Comparison of ENCODE assay signal across 15 cellular contexts in the genomic region with DNA sequence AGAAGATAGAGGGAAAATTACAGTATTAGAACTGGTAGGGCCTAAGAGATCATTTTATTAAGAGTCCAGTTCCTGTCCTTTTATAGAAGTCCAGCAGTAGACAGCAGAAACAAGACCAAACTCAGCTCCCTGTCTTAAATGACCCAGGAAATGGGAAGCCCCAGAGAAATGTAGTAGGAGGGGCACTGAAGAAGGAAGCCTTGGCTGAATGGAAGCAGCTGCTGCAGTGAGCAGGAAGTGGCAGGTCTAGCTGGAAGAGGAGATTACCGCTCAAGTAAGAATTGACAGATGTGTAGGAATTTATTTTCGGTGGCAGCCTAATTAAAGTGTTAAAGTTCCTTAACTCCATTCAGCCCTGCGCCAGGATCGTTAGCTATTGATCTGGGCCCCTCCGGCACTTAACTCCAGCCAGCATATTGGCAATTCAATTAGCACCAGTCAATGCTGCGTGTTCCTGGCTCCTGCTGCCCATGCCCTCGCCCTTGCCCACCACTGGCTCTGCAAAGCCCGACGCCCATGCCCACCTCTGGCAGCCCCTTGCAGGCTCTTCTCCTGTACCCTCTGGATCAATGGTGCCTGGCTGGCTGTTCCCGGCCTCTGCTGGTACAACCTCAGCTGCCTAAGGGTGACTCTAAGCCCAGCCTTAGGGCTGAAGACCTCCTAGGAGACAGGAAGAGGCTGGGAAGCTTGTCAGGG. TPM values are rescaled to one million over a fixed set of nuclear protein-coding genes. Genes with fewer than 3 reads are reported as not detected.
DNase-seq lines count a peak whose midpoint lies in the region; FAIRE-seq and TF ChIP-seq lines count a peak whose summit lies in the region.
"Had no signal": no experiment of that assay in that cellular context is flagged by ENCODE, and none has a peak within 500 bp of the region (broad histone marks: within the 10 kb centered on the region; RNA-seq: fewer than 3 reads in every experiment).

No MANE protein-coding gene starts in this region.

- H3K9ac ChIP-seq in Loucy (ENCODE audit: low read depth, low read length, poor library complexity, severe bottlenecking): peak overlapping the region; percentile 19
- H3K9ac ChIP-seq in astrocyte (ENCODE audit: low read length): no peak overlapping the region
- no peak overlapping the region for H3K9ac ChIP-seq in neural progenitor cell

- no peaks in the 10 kb centered on the region for H4K20me1 ChIP-seq in Loucy (ENCODE audit: insufficient read depth, low read length, poor library complexity, severe bottlenecking)
- H4K20me1 ChIP-seq in astrocyte (ENCODE audit: insufficient read depth, low read length): no peaks in the 10 kb centered on the region
- no peaks in the 10 kb centered on the region for H4K20me1 ChIP-seq in neural progenitor cell (ENCODE audit: low read depth)

- peaks cover 9% of the 10 kb centered on the region for H3K4me1 Mint-ChIP-seq in astrocyte (ENCODE audit: low read depth, unreplicated experiment)
- H3K4me1 Mint-ChIP-seq in neural progenitor cell: peaks cover 8% of the 10 kb centered on the region

- H3F3A ChIP-seq in Loucy (ENCODE audit: low read depth) (no peaks in the 10 kb centered on the region), neural progenitor cell (ENCODE audit: low read depth) (no peaks in the 10 kb centered on the region)

- H3K4me3 Mint-ChIP-seq in astrocyte (ENCODE audit: unreplicated experiment) (peak overlapping the region; percentile 50), neural progenitor cell (no peak overlapping the region)

- H2AFZ ChIP-seq in Loucy (ENCODE audit: low read length): peak overlapping the region; percentile 50
- no peak overlapping the region for H2AFZ ChIP-seq in astrocyte (ENCODE audit: low read depth, low read length)
- H2AFZ ChIP-seq in neural progenitor cell (replicated peaks): no peak overlapping the region

- no peaks in the 10 kb centered on the region for H3K9me2 ChIP-seq in Loucy (replicated peaks; ENCODE audit: low read depth, low read length)

- no peaks in the 10 kb centered on the region for H3K9me3 ChIP-seq in Loucy (ENCODE audit: insufficient read depth, low read depth, low read length)
- no peaks in the 10 kb centered on the region for H3K9me3 ChIP-seq in astrocyte (ENCODE audit: insufficient read depth, low read depth, low read length)
- no peaks in the 10 kb centered on the region for H3K9me3 ChIP-seq in neural progenitor cell (ENCODE audit: low read depth)
- H3K9me3 ChIP-seq: SJSA1, tibial nerve had no signal

- TF ChIP-seq CTCF in Loucy (conservative IDR thresholded peaks at IDR 0.05; ENCODE audit: low read length): no peak
- no peak for TF ChIP-seq CTCF in astrocyte (IDR thresholded peaks at IDR 0.05; ENCODE audit: insufficient read depth, low read depth, low read length)
- TF ChIP-seq CTCF in neural progenitor cell (IDR thresholded peaks at IDR 0.05): no peak
- no peak for TF ChIP-seq CTCF in GM10266 (IDR thresholded peaks at IDR 0.05; ENCODE audit: control insufficient read depth, insufficient read depth, low read depth, missing control alignments)
- TF ChIP-seq CTCF in D721Med (IDR thresholded peaks at IDR 0.05; ENCODE audit: insufficient read depth, missing control alignments): no peak

- no peaks in the 10 kb centered on the region for H3K79me2 ChIP-seq in Loucy (ENCODE audit: insufficient read depth, low read length)
- no peaks in the 10 kb centered on the region for H3K79me2 ChIP-seq in astrocyte (ENCODE audit: insufficient read depth, low read length)
- no peaks in the 10 kb centered on the region for H3K79me2 ChIP-seq in neural progenitor cell (ENCODE audit: low read depth)

- H3K4me2 ChIP-seq in Loucy (ENCODE audit: low read depth, low read length, poor library complexity, severe bottlenecking) (peak overlapping the region; percentile 31), astrocyte (ENCODE audit: low read length) (no peak overlapping the region), neural progenitor cell (no peak overlapping the region)

- peaks cover 11% of the 10 kb centered on the region for H3K4me1 ChIP-seq in Loucy (ENCODE audit: insufficient read depth, low read length, poor library complexity, severe bottlenecking)
- no peaks in the 10 kb centered on the region for H3K4me1 ChIP-seq in astrocyte (ENCODE audit: insufficient read depth, low read length)
- peaks cover 4% of the 10 kb centered on the region for H3K4me1 ChIP-seq in neural progenitor cell
- H3K4me1 ChIP-seq: SJSA1 had no signal

- H3K36me3 ChIP-seq in Loucy (ENCODE audit: insufficient read depth, low read length): no peaks in the 10 kb centered on the region
- no peaks in the 10 kb centered on the region for H3K36me3 ChIP-seq in astrocyte (ENCODE audit: insufficient read depth, low read length)
- H3K36me3 ChIP-seq in neural progenitor cell: no peaks in the 10 kb centered on the region
- H3K36me3 ChIP-seq: SJSA1 had no signal

- H3K36me3 Mint-ChIP-seq in astrocyte (ENCODE audit: low read depth, unreplicated experiment) (peaks cover 48% of the 10 kb centered on the region), neural progenitor cell (peaks cover 29% of the 10 kb centered on the region)

- no peak overlapping the region for H3K27ac Mint-ChIP-seq in astrocyte (ENCODE audit: unreplicated experiment)
- peak overlapping the region; percentile 40 for H3K27ac Mint-ChIP-seq in neural progenitor cell

- H3K27me3 ChIP-seq in Loucy (ENCODE audit: insufficient read depth, low read length, poor library complexity, severe bottlenecking) (no peaks in the 10 kb centered on the region), astrocyte (ENCODE audit: insufficient read depth, low read length) (no peaks in the 10 kb centered on the region), neural progenitor cell (no peaks in the 10 kb centered on the region)
- H3K27me3 ChIP-seq: SJSA1, tibial nerve had no signal

- H3K9me3 Mint-ChIP-seq in astrocyte (ENCODE audit: unreplicated experiment) (no peaks in the 10 kb centered on the region), neural progenitor cell (no peaks in the 10 kb centered on the region)

- H3K27me3 Mint-ChIP-seq in astrocyte (ENCODE audit: low read depth, unreplicated experiment): no peaks in the 10 kb centered on the region
- H3K27me3 Mint-ChIP-seq in neural progenitor cell (ENCODE audit: insufficient read depth, low read depth): peaks cover 9% of the 10 kb centered on the region

- no peak overlapping the region for H3K27ac ChIP-seq in astrocyte (ENCODE audit: low read depth, low read length)
- H3K27ac ChIP-seq in neural progenitor cell: no peak overlapping the region
- H3K27ac ChIP-seq: SJSA1 had no signal

- DNase-seq in GDM1 (lab: John Stamatoyannopoulos, UW) (peak; percentile 39), astrocyte (ENCODE audit: low read depth) (no peak), neural progenitor cell (ENCODE audit: low spot score) (no peak), GM10266 (ENCODE audit: extremely low spot score) (no peak), HuH-7.5 (ENCODE audit: low spot score) (no peak), D721Med (ENCODE audit: insufficient read length, low spot score) (no peak)
- DNase-seq: activated CD4-positive, alpha-beta T cell treated with anti-CD3 and anti-CD28 coated beads, Interleukin-2, amount 50 U/mL, for 48 hours; activated T-cell treated with anti-CD3 and anti-CD28 coated beads, Interleukin-2, amount 50 U/mL, for 48 hours; NCI-H1092; small intestine; T1000 had no signal

- H3K4me3 ChIP-seq in Loucy (ENCODE audit: low read length, poor library complexity, severe bottlenecking): no peak overlapping the region
- no peak overlapping the region for H3K4me3 ChIP-seq in astrocyte (ENCODE audit: insufficient read depth, low read depth, low read length)
- H3K4me3 ChIP-seq in neural progenitor cell: no peak overlapping the region
- H3K4me3 ChIP-seq: SJSA1, tibial nerve had no signal

- FAIRE-seq in astrocyte (lab: Jason Lieb, UNC) (no peak), D721Med (lab: Jason Lieb, UNC) (no peak)
- FAIRE-seq: small intestine had no signal

RNA-seq across cellular contexts. Expression of gene ZFHX2, which starts 21.1 kb away (rescaled TPM):
- 27.3 TPM in 2 replicates for total RNA-seq in astrocyte
- 0.90 and 2.2 TPM in 2 replicates for total RNA-seq in neural progenitor cell (ENCODE audit: low replicate concordance)
- total RNA-seq: SJSA1 had no signal

RNA-seq across cellular contexts. Expression of gene THTPA, which starts 25.6 kb away (rescaled TPM):
- 6.8 and 8.1 TPM in 2 replicates for total RNA-seq in astrocyte
- total RNA-seq in neural progenitor cell (ENCODE audit: low replicate concordance): 7.7 and 17.0 TPM in 2 replicates

RNA-seq across cellular contexts. Expression of gene AP1G2, which starts 37.1 kb away (rescaled TPM):
- total RNA-seq in astrocyte (73.6 and 80.9 TPM in 2 replicates), neural progenitor cell (ENCODE audit: low replicate concordance) (65.4 and 126 TPM in 2 replicates)

RNA-seq across cellular contexts. Expression of gene JPH4, which starts 48.1 kb away (rescaled TPM):
- total RNA-seq in astrocyte (0.87 and 1.1 TPM in 2 replicates), neural progenitor cell (ENCODE audit: low replicate concordance) (3.2 and 13.5 TPM in 2 replicates)
- total RNA-seq: OCI-LY7, SJSA1 had no signal
